24 cellular contexts compared by ENCODE assay signal in genomic region chr14:102015045-102015685, GRCh38. TPM values are rescaled to one million over a fixed set of nuclear protein-coding genes. Genes with fewer than 3 reads are reported as not detected.
A peak's percentile ranks its signal among the peaks of the same experiment; 100 is the strongest.
DNase-seq lines count a peak whose midpoint lies in the region; ATAC-seq and TF ChIP-seq lines count a peak whose summit lies in the region.
"Had no signal": no experiment of that assay in that cellular context is flagged by ENCODE, and none has a peak within 500 bp of the region (broad histone marks: within the 10 kb centered on the region; RNA-seq: fewer than 3 reads in every experiment).

No MANE protein-coding gene starts in this region.

- TF ChIP-seq POLR2A in breast epithelium (IDR thresholded peaks at IDR 0.05) = no peak

- H3K4me3 ChIP-seq in breast epithelium = no peak overlapping the region
- H3K4me3 ChIP-seq in choroid plexus epithelial cell (ENCODE audit: low read depth, low read length) = no peak overlapping the region
- no peak overlapping the region for H3K4me3 ChIP-seq in foreskin fibroblast (ENCODE audit: low read depth in 1 of 2, low read length in 2 of 2)
- no peak overlapping the region for H3K4me3 ChIP-seq in A673 (ENCODE audit: low read depth, low read length, poor library complexity, severe bottlenecking)
- H3K4me3 ChIP-seq: GM23338, SK-N-MC had no signal

- no peaks in the 10 kb centered on the region for H3K27me3 ChIP-seq in breast epithelium
- H3K27me3 ChIP-seq in A673 (replicated peaks; ENCODE audit: insufficient read depth, low read depth, low read length, poor library complexity) = no peaks in the 10 kb centered on the region

- no peaks in the 10 kb centered on the region for H3K27me3 Mint-ChIP-seq in MCF 10A (ENCODE audit: insufficient read depth, unreplicated experiment)
- no peaks in the 10 kb centered on the region for H3K27me3 Mint-ChIP-seq in activated CD8-positive, alpha-beta T cell treated with anti-CD3 and anti-CD28 coated beads, Interleukin-2, amount 10 ng/mL, durations not matched to agents 7 days and 5 days (ENCODE audit: low read depth)

- H3K36me3 ChIP-seq in breast epithelium (peaks cover 37% of the 10 kb centered on the region), A673 (ENCODE audit: insufficient read depth, low read length, poor library complexity, severe bottlenecking) (peaks cover 99% of the 10 kb centered on the region)

- no peak overlapping the region for H3K4me3 Mint-ChIP-seq in MCF 10A (ENCODE audit: unreplicated experiment)
- H3K4me3 Mint-ChIP-seq in activated CD8-positive, alpha-beta T cell treated with anti-CD3 and anti-CD28 coated beads, Interleukin-2, amount 10 ng/mL, durations not matched to agents 7 days and 5 days = no peak overlapping the region
- H3K4me3 Mint-ChIP-seq: GM23338, H9, HFFc6 had no signal

- no peaks in the 10 kb centered on the region for H3K9me3 Mint-ChIP-seq in MCF 10A (ENCODE audit: unreplicated experiment)
- H3K9me3 Mint-ChIP-seq in activated CD8-positive, alpha-beta T cell treated with anti-CD3 and anti-CD28 coated beads, Interleukin-2, amount 10 ng/mL, durations not matched to agents 7 days and 5 days (ENCODE audit: insufficient read depth) = no peaks in the 10 kb centered on the region
- H3K9me3 Mint-ChIP-seq: GM23338, H9, HFFc6 had no signal

- H3K4me1 Mint-ChIP-seq in MCF 10A (ENCODE audit: insufficient read depth, unreplicated experiment) = no peaks in the 10 kb centered on the region
- H3K4me1 Mint-ChIP-seq in activated CD8-positive, alpha-beta T cell treated with anti-CD3 and anti-CD28 coated beads, Interleukin-2, amount 10 ng/mL, durations not matched to agents 7 days and 5 days (ENCODE audit: low read depth) = peaks cover 15% of the 10 kb centered on the region
- H3K4me1 Mint-ChIP-seq: GM23338, H9 had no signal

- H3K27ac ChIP-seq in breast epithelium (no peak overlapping the region), A673 (ENCODE audit: low read depth, low read length, poor library complexity, severe bottlenecking) (no peak overlapping the region)
- H3K27ac ChIP-seq: SK-N-MC had no signal

- H3K9me3 ChIP-seq in breast epithelium = no peaks in the 10 kb centered on the region
- no peaks in the 10 kb centered on the region for H3K9me3 ChIP-seq in A673 (ENCODE audit: low read depth, low read length, poor library complexity, severe bottlenecking)

- H3K27ac Mint-ChIP-seq in MCF 10A (ENCODE audit: low read depth, unreplicated experiment) = no peak overlapping the region
- no peak overlapping the region for H3K27ac Mint-ChIP-seq in activated CD8-positive, alpha-beta T cell treated with anti-CD3 and anti-CD28 coated beads, Interleukin-2, amount 10 ng/mL, durations not matched to agents 7 days and 5 days
- H3K27ac Mint-ChIP-seq: GM23338, H9, HFFc6 had no signal

- no peak for ATAC-seq in activated CD8-positive, alpha-beta T cell treated with anti-CD3 and anti-CD28 coated beads, Interleukin-2, amount 10 ng/mL, durations not matched to agents 7 days and 5 days
- no peak for ATAC-seq in HG02973 (IDR thresholded peaks at IDR 0.05; ENCODE audit: unreplicated experiment)
- ATAC-seq: GM23338, Panc1 had no signal

- TF ChIP-seq CTCF in MCF 10A (IDR thresholded peaks at IDR 0.05; ENCODE audit: unreplicated experiment) (no peak), breast epithelium (IDR thresholded peaks at IDR 0.05) (no peak), choroid plexus epithelial cell (conservative IDR thresholded peaks at IDR 0.05; ENCODE audit: low read depth, low read length) (no peak), foreskin fibroblast (IDR thresholded peaks at IDR 0.05; ENCODE audit: low read depth, low read length) (no peak), A673 (conservative IDR thresholded peaks at IDR 0.05; ENCODE audit: low read depth, low read length) (no peak)

- peaks cover 100% of the 10 kb centered on the region for H3K36me3 Mint-ChIP-seq in MCF 10A (ENCODE audit: insufficient read depth, unreplicated experiment)
- H3K36me3 Mint-ChIP-seq in activated CD8-positive, alpha-beta T cell treated with anti-CD3 and anti-CD28 coated beads, Interleukin-2, amount 10 ng/mL, durations not matched to agents 7 days and 5 days (ENCODE audit: low read depth) = peaks cover 93% of the 10 kb centered on the region

- intact Hi-C loops in MCF 10A (cut with micrococcal nuclease) (no loop called here), breast epithelium (cut with DNase I; ENCODE audit: low total_unique reads) (no loop called here), A673 (cut with micrococcal nuclease; ENCODE audit: unreplicated experiment) (loop anchor here (5.0 kb wide), 1 partner anchor 33 kb away; no protein-coding TSS in a partner anchor)

- H3K4me1 ChIP-seq in breast epithelium (no peaks in the 10 kb centered on the region), A673 (ENCODE audit: insufficient read depth, low read length, poor library complexity, severe bottlenecking) (no peaks in the 10 kb centered on the region)

- CTCF ChIA-PET in MCF 10A (lab: Yijun Ruan, JAX) (interaction anchor here (0.7 to 1.0 kb wide), 2 partner anchors 24 to 81 kb away, joined by 3 to 4 read pairs; no protein-coding TSS in a partner anchor), A673 (lab: Charles Lee) (no interaction called here)
- CTCF ChIA-PET in activated CD8-positive, alpha-beta T cell treated with anti-CD3 and anti-CD28 coated beads, Interleukin-2, amount 10 ng/mL, durations not matched to agents 7 days and 5 days (lab: Charles Lee) = interaction anchor here (1.2 kb wide), 1 partner anchor 81 kb away, joined by 3 read pairs; no protein-coding TSS in a partner anchor

- POLR2A ChIA-PET in MCF 10A (lab: Yijun Ruan, JAX) = interaction anchor here (0.7 to 1.7 kb wide), 3 partner anchors 11 to 231 kb away, joined by 3 to 4 read pairs (median 3); no protein-coding TSS in a partner anchor
- POLR2A ChIA-PET in activated CD8-positive, alpha-beta T cell treated with anti-CD3 and anti-CD28 coated beads, Interleukin-2, amount 10 ng/mL, durations not matched to agents 7 days and 5 days (lab: Charles Lee) = no interaction called here
- POLR2A ChIA-PET in A673 (lab: Charles Lee; ENCODE audit: low non-redundant PET) = no interaction called here

- BruUV-seq in MCF 10A (replicated peaks; lab: Mats Ljungman, UMichigan) (no TSS peak), A673 (replicated peaks; lab: Mats Ljungman, UMichigan) (no TSS peak)

- peak; percentile 12 for DNase-seq in MCF 10A (ENCODE audit: unreplicated experiment)
- no peak for DNase-seq in breast epithelium (ENCODE audit: low spot score in 2 of 2)
- peak; percentile 17 for DNase-seq in choroid plexus epithelial cell (ENCODE audit: low read depth)
- peak; percentile 10 to 27 for DNase-seq in foreskin fibroblast
- DNase-seq in activated CD8-positive, alpha-beta T cell treated with anti-CD3 and anti-CD28 coated beads, Interleukin-2, amount 10 ng/mL, durations not matched to agents 7 days and 5 days = no peak
- no peak for DNase-seq in NCI-H2227 treated with DMSO at 0.1 percent for 48 hours (lab: John Stamatoyannopoulos, UW)
- no peak for DNase-seq in A673 (ENCODE audit: low spot score)
- DNase-seq: 8988T, DMS153, DND-41, H9, HFFc6, KG1, NCI-H1048, NCI-H1417, NCI-H1694, NCI-H2029 treated with DMSO at 0.1 percent for 48 hours, NCI-H510A, NCI-H69, SIG-M5 had no signal

RNA-seq across cellular contexts. Expression of gene DYNC1H1, which starts 50.8 kb away (rescaled TPM):
- total RNA-seq in MCF 10A (2022) = 704 and 715 TPM in 2 replicates
- 100 to 1,000 TPM; 355 to 424 (median 391) TPM for total RNA-seq in breast epithelium
- 100 to 1,000 TPM; 271 to 274 TPM for total RNA-seq in activated CD8-positive, alpha-beta T cell treated with anti-CD3 and anti-CD28 coated beads, Interleukin-2, amount 10 ng/mL, durations not matched to agents 7 days and 5 days
- total RNA-seq in A673 (2021) = 794 and 833 TPM in 2 replicates

Comparison
In these comparisons a context has a peak if more than half of its experiments do, and no peak if none do; other contexts are left out.
1. DNase-seq: peak in MCF 10A (single experiment), choroid plexus epithelial cell (single experiment) and foreskin fibroblast (2 of 2); none in breast epithelium (0 of 2), activated CD8-positive, alpha-beta T cell treated with anti-CD3 and anti-CD28 coated beads, Interleukin-2, amount 10 ng/mL, durations not matched to agents 7 days and 5 days (single experiment), NCI-H2227 treated with DMSO at 0.1 percent for 48 hours (single experiment) and A673 (single experiment).